16 cellular contexts compared by ENCODE assay signal in genomic region chr12:42124764-42125371, GRCh38. TPM values are rescaled to one million over a fixed set of nuclear protein-coding genes. Genes with fewer than 3 reads are reported as not detected.
DNase-seq lines count a peak whose midpoint lies in the region; ATAC-seq, FAIRE-seq and TF ChIP-seq lines count a peak whose summit lies in the region.
"Had no signal": no experiment of that assay in that cellular context is flagged by ENCODE, and none has a peak within 500 bp of the region (broad histone marks: within the 10 kb centered on the region; RNA-seq: fewer than 3 reads in every experiment).

No MANE protein-coding gene starts in this region.

- ATAC-seq in HG03439 (IDR thresholded peaks at IDR 0.05; ENCODE audit: unreplicated experiment) (no peak), GM21447 (IDR thresholded peaks at IDR 0.05; ENCODE audit: unreplicated experiment) (no peak)

- FAIRE-seq in H54 (lab: Jason Lieb, UNC) = peak; percentile 57
- peak; percentile 24 for FAIRE-seq in islet of Langerhans (lab: Jason Lieb, UNC)
- FAIRE-seq in GM12892 (lab: Jason Lieb, UNC) = no peak
- FAIRE-seq: GM19239 had no signal

- in situ Hi-C loops in ACHN (cut with HindIII; ENCODE audit: low pct_ligation_motif_present, low pct_unique_long_range_greater_than_20kb, low sequenced_read_pairs) = loop anchor here (10.0 kb wide), 1 partner anchor 210 kb away; no protein-coding TSS in a partner anchor

- TF ChIP-seq POLR2A in H54 (IDR thresholded peaks at IDR 0.05; ENCODE audit: low read depth, low read length) (no peak), GM12892 (IDR thresholded peaks at IDR 0.05; ENCODE audit: low read depth, low read length) (no peak)

- DNase-seq in ACHN (peak; percentile 50), H54 (ENCODE audit: insufficient read length, low spot score) (no peak), NCI-H2171 (lab: John Stamatoyannopoulos, UW) (peak; percentile 61), NCI-H1694 (lab: John Stamatoyannopoulos, UW) (no peak), GM12892 (ENCODE audit: insufficient read length) (no peak)
- DNase-seq: GF-D8; natural killer cell; NCI-H1694 treated with DMSO at 0.1 percent for 48 hours; NCI-H774; RPMI8226; stimulated activated CD4-positive, alpha-beta T cell treated with anti-CD3 and anti-CD28 coated beads, Interleukin-1b, Interleukin-23, amount 100 ng/mL, for 48 hours; T-helper 1 cell had no signal

RNA-seq across cellular contexts. Expression of gene GXYLT1, which starts 19.8 kb away (rescaled TPM):
- 6.0 TPM for polyA plus RNA-seq in GM12892 (2012; ENCODE audit: missing spikeins)

Comparison
In these comparisons a context has a peak if more than half of its experiments do, and no peak if none do; other contexts are left out.
1. DNase-seq: peak in ACHN (single experiment) and NCI-H2171 (single experiment); none in H54 (single experiment), NCI-H1694 (single experiment) and GM12892 (single experiment).